ENCODE assay signal across 1 cellular context in genomic region chr14:76784881-76785280, GRCh38.
TF ChIP-seq lines count a peak whose summit lies in the region.

No MANE protein-coding gene starts in this region.

TF ChIP-seq in IMR-90, 13 proteins besides CTCF, POLR2A, EP300 and RAD21:
- TF ChIP-seq RCOR1 (IDR thresholded peaks at IDR 0.05; ENCODE audit: insufficient replicate concordance, low read length): peak; percentile 65
- TF ChIP-seq MAFK (IDR thresholded peaks at IDR 0.05; ENCODE audit: low read depth, low read length): no peak
- no peak for TF ChIP-seq RFX5 (IDR thresholded peaks at IDR 0.05; ENCODE audit: low read depth, low read length)
- TF ChIP-seq ELK1 (IDR thresholded peaks at IDR 0.05; ENCODE audit: borderline replicate concordance, low read depth, low read length): no peak
- no peak for TF ChIP-seq USF2 (IDR thresholded peaks at IDR 0.05; ENCODE audit: low read depth, low read length)
- no peak for TF ChIP-seq FOS (IDR thresholded peaks at IDR 0.05; ENCODE audit: low read depth, low read length)
- TF ChIP-seq CEBPB (IDR thresholded peaks at IDR 0.05; ENCODE audit: low read depth, low read length): no peak
- no peak for TF ChIP-seq NFE2L2 (IDR thresholded peaks at IDR 0.05; ENCODE audit: low read depth, low read length)
- peak; percentile 86 for TF ChIP-seq MAZ (IDR thresholded peaks at IDR 0.05; ENCODE audit: borderline replicate concordance, low read depth, low read length)
- TF ChIP-seq SMC3 (IDR thresholded peaks at IDR 0.05; ENCODE audit: low read depth, low read length): peak; percentile 93
- TF ChIP-seq MXI1 (IDR thresholded peaks at IDR 0.05; ENCODE audit: borderline replicate concordance, low read depth, low read length): no peak
- TF ChIP-seq BHLHE40 (IDR thresholded peaks at IDR 0.05; ENCODE audit: low read depth, low read length): no peak
